In the genomic region with DNA sequence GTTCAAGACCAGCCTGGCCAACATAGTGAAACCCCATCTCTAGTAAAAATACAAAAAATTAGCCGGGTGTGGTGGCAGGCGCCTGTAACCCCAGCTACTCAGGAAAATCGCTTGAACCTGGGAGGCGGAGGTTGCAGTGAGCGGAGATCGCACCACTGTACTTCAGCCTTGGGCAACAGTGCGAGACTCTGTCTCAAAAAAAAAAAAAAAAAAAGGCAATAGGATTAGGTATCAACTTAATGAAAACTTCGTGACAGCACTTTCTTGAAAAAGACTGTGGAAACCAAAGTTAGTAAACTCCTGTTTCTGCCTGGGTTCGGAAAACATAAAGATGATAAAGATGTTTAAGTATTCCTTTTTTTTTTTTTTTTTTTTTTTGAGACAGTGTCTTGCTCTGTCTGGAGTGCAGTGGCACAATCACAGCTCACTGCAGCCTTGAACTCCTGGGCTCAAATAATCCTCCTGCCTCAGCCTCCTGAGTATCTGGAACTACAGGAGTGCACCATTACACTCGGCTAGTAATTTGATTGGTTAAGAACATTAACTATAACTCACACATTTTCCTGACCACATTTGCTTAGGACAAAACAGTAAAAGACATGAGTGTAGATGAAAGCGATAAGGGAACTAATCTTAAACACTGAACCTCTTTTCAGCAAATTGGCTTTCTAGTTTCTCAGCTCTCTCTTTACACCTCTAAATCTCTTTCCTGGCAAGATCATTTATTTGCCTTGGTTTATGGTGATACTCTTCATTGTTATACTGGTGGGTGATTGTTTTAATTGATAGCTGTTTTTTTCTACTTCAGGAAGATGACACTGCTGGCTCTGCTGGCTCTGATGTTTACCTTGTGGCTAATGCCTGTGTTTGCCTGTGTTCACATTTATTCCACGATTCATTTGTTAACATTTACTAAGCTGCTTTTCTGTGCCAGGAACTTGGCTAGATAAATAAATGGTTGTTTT, we compare ENCODE assay signal across 10 cellular contexts. TPM values are rescaled to one million over a fixed set of nuclear protein-coding genes. Genes with fewer than 3 reads are reported as not detected.
DNase-seq lines count a peak whose midpoint lies in the region; ATAC-seq, FAIRE-seq and TF ChIP-seq lines count a peak whose summit lies in the region.
"Had no signal": no experiment of that assay in that cellular context is flagged by ENCODE, and none has a peak within 500 bp of the region (broad histone marks: within the 10 kb centered on the region; RNA-seq: fewer than 3 reads in every experiment).

No MANE protein-coding gene starts in this region.

- no peak for TF ChIP-seq CTCF in body of pancreas (IDR thresholded peaks at IDR 0.05)

- intact Hi-C loops in activated T-helper 2 cell treated with anti-CD3 and anti-CD28 coated beads, Interferon-gamma antibody, Interleukin-2, Interleukin-4, amounts not matched to agents 10 μg/mL and 5 μg/mL and 100 μg/mL, durations not matched to agents 14 hours and 24 hours and 36 hours (cut with micrococcal nuclease) = no loop called here
- intact Hi-C loops in naive thymus-derived CD4-positive, alpha-beta T cell (cut with micrococcal nuclease) = loop anchor here in 1 of 2 donors (1.0 kb wide), 2 partner anchors 8 kb away; no protein-coding TSS in a partner anchor
- intact Hi-C loops in body of pancreas (cut with DNase I) = no loop called here

- H3K4me3 ChIP-seq in naive thymus-derived CD4-positive, alpha-beta T cell (ENCODE audit: low read length) = no peak overlapping the region
- H3K4me3 ChIP-seq in body of pancreas = no peak overlapping the region
- H3K4me3 ChIP-seq: neural progenitor cell had no signal

- no peaks in the 10 kb centered on the region for H3K36me3 ChIP-seq in naive thymus-derived CD4-positive, alpha-beta T cell (ENCODE audit: control insufficient read depth in 2 of 3, insufficient read depth in 3 of 3, low read length in 3 of 3)
- no peaks in the 10 kb centered on the region for H3K36me3 ChIP-seq in body of pancreas (replicated peaks in 1 of 2; ENCODE audit: insufficient read depth in 1 of 2, low read depth in 2 of 2)
- H3K36me3 ChIP-seq: neural progenitor cell had no signal

- FAIRE-seq in GM18507 (lab: Jason Lieb, UNC) = peak; percentile 66

- H3K27ac ChIP-seq in naive thymus-derived CD4-positive, alpha-beta T cell (ENCODE audit: low read depth, low read length) = no peak overlapping the region
- H3K27ac ChIP-seq in body of pancreas = no peak overlapping the region

- no peak for DNase-seq in GM18507 (ENCODE audit: extremely low spot score, insufficient read length, low read depth)
- DNase-seq in NCI-H1105 treated with DMSO at 0.1 percent for 48 hours (lab: John Stamatoyannopoulos, UW) = peak; percentile 79
- DNase-seq in activated T-helper 2 cell treated with anti-CD3 and anti-CD28 coated beads, Interferon-gamma antibody, Interleukin-2, Interleukin-4, amounts not matched to agents 10 μg/mL and 5 μg/mL and 100 μg/mL, durations not matched to agents 14 hours and 24 hours and 36 hours (ENCODE audit: low spot score) = no peak
- no peak for DNase-seq in naive thymus-derived CD4-positive, alpha-beta T cell
- no peak for DNase-seq in body of pancreas
- DNase-seq in SKM-1 treated with dmso at 0.1 percent for 144 hours (lab: John Stamatoyannopoulos, UW; ENCODE audit: unreplicated experiment) = no peak

- WGBS in body of pancreas, 2 donors = 77 to 81% methylated on average over 12 of the region's 12 CpGs

- peaks cover 31% of the 10 kb centered on the region for H3K36me3 Mint-ChIP-seq in activated T-helper 2 cell treated with anti-CD3 and anti-CD28 coated beads, Interferon-gamma antibody, Interleukin-2, Interleukin-4, amounts not matched to agents 10 μg/mL and 5 μg/mL and 100 μg/mL, durations not matched to agents 14 hours and 24 hours and 36 hours (ENCODE audit: low read depth)
- peaks cover 0 to 16% (median 0%) of the 10 kb centered on the region in 5 donors for H3K36me3 Mint-ChIP-seq in naive thymus-derived CD4-positive, alpha-beta T cell

- peaks cover 56% of the 10 kb centered on the region for H3K4me1 Mint-ChIP-seq in activated T-helper 2 cell treated with anti-CD3 and anti-CD28 coated beads, Interferon-gamma antibody, Interleukin-2, Interleukin-4, amounts not matched to agents 10 μg/mL and 5 μg/mL and 100 μg/mL, durations not matched to agents 14 hours and 24 hours and 36 hours (ENCODE audit: low read depth)
- peaks cover 49 to 93% (median 80%) of the 10 kb centered on the region in 7 donors for H3K4me1 Mint-ChIP-seq in naive thymus-derived CD4-positive, alpha-beta T cell

- no peaks in the 10 kb centered on the region for H3K27me3 ChIP-seq in naive thymus-derived CD4-positive, alpha-beta T cell (ENCODE audit: control insufficient read depth in 2 of 2, insufficient read depth in 2 of 2, low read length in 2 of 2)
- no peaks in the 10 kb centered on the region for H3K27me3 ChIP-seq in body of pancreas
- H3K27me3 ChIP-seq: neural progenitor cell had no signal

- CTCF ChIA-PET in naive thymus-derived CD4-positive, alpha-beta T cell (lab: Charles Lee) = interaction anchor here (0.6 to 0.8 kb wide), 3 partner anchors 8 to 304 kb away, joined by 3 to 5 read pairs (median 3); no protein-coding TSS in a partner anchor

- no peaks in the 10 kb centered on the region for H3K9me3 Mint-ChIP-seq in activated T-helper 2 cell treated with anti-CD3 and anti-CD28 coated beads, Interferon-gamma antibody, Interleukin-2, Interleukin-4, amounts not matched to agents 10 μg/mL and 5 μg/mL and 100 μg/mL, durations not matched to agents 14 hours and 24 hours and 36 hours
- H3K9me3 Mint-ChIP-seq in naive thymus-derived CD4-positive, alpha-beta T cell = peaks cover 0 to 6% (median 0%) of the 10 kb centered on the region in 11 donors

- no peak overlapping the region for H3K4me3 Mint-ChIP-seq in activated T-helper 2 cell treated with anti-CD3 and anti-CD28 coated beads, Interferon-gamma antibody, Interleukin-2, Interleukin-4, amounts not matched to agents 10 μg/mL and 5 μg/mL and 100 μg/mL, durations not matched to agents 14 hours and 24 hours and 36 hours (ENCODE audit: low read depth)
- H3K4me3 Mint-ChIP-seq in naive thymus-derived CD4-positive, alpha-beta T cell = peak overlapping the region; percentile 20 to 73 (median 50)
- H3K4me3 Mint-ChIP-seq: neural progenitor cell had no signal

- POLR2A ChIA-PET in naive thymus-derived CD4-positive, alpha-beta T cell (lab: Charles Lee) = interaction anchor here (0.5 to 2.0 kb wide), 7 partner anchors 12 to 251 kb away, joined by 3 to 9 read pairs (median 3); a partner anchor contains a TSS

- H3K9me3 ChIP-seq in naive thymus-derived CD4-positive, alpha-beta T cell (ENCODE audit: control insufficient read depth in 2 of 3, low read length in 3 of 3) = no peaks in the 10 kb centered on the region
- no peaks in the 10 kb centered on the region for H3K9me3 ChIP-seq in body of pancreas

- H3K27me3 Mint-ChIP-seq in activated T-helper 2 cell treated with anti-CD3 and anti-CD28 coated beads, Interferon-gamma antibody, Interleukin-2, Interleukin-4, amounts not matched to agents 10 μg/mL and 5 μg/mL and 100 μg/mL, durations not matched to agents 14 hours and 24 hours and 36 hours (ENCODE audit: low read depth) = no peaks in the 10 kb centered on the region
- no peaks in the 10 kb centered on the region for H3K27me3 Mint-ChIP-seq in naive thymus-derived CD4-positive, alpha-beta T cell

- peaks cover 21 to 57% of the 10 kb centered on the region in 2 donors for H3K4me1 ChIP-seq in naive thymus-derived CD4-positive, alpha-beta T cell (ENCODE audit: control insufficient read depth in 2 of 2, insufficient read depth in 2 of 2, low read length in 2 of 2)
- H3K4me1 ChIP-seq in body of pancreas = peaks cover 55% of the 10 kb centered on the region

- TF ChIP-seq POLR2A in body of pancreas (IDR thresholded peaks at IDR 0.05) = no peak

- peak; percentile 24 for ATAC-seq in naive thymus-derived CD4-positive, alpha-beta T cell
- ATAC-seq in body of pancreas (no peak), HG03520 (IDR thresholded peaks at IDR 0.05; ENCODE audit: unreplicated experiment) (no peak), GM21515 (IDR thresholded peaks at IDR 0.05; ENCODE audit: unreplicated experiment) (no peak)
- ATAC-seq: esophagus mucosa had no signal

- peak overlapping the region; percentile 54 for H3K27ac Mint-ChIP-seq in activated T-helper 2 cell treated with anti-CD3 and anti-CD28 coated beads, Interferon-gamma antibody, Interleukin-2, Interleukin-4, amounts not matched to agents 10 μg/mL and 5 μg/mL and 100 μg/mL, durations not matched to agents 14 hours and 24 hours and 36 hours
- peak overlapping the region; percentile 10 to 76 (median 54) for H3K27ac Mint-ChIP-seq in naive thymus-derived CD4-positive, alpha-beta T cell
- H3K27ac Mint-ChIP-seq: neural progenitor cell had no signal

RNA-seq across cellular contexts. Expression of a gene that starts 15.8 kb away (rescaled TPM):
- 131 and 138 TPM in 2 replicates for total RNA-seq in activated T-helper 2 cell treated with anti-CD3 and anti-CD28 coated beads, Interferon-gamma antibody, Interleukin-2, Interleukin-4, amounts not matched to agents 10 μg/mL and 5 μg/mL and 100 μg/mL, durations not matched to agents 14 hours and 24 hours and 36 hours
- total RNA-seq in naive thymus-derived CD4-positive, alpha-beta T cell = 100 to 1,000 TPM in 4 of 5 experiments, 10 to 100 TPM in 1; 88.8 to 358 (median 143) TPM
- 10 to 100 TPM; 75.1 to 98.4 TPM for polyA plus RNA-seq in naive thymus-derived CD4-positive, alpha-beta T cell
- 10 to 100 TPM; 36.8 to 66.9 TPM for total RNA-seq in body of pancreas

RNA-seq across cellular contexts. Expression of a gene that starts 51.1 kb away (rescaled TPM):
- 10.2 and 10.5 TPM in 2 replicates for total RNA-seq in activated T-helper 2 cell treated with anti-CD3 and anti-CD28 coated beads, Interferon-gamma antibody, Interleukin-2, Interleukin-4, amounts not matched to agents 10 μg/mL and 5 μg/mL and 100 μg/mL, durations not matched to agents 14 hours and 24 hours and 36 hours
- 1 to 10 TPM; 3.5 to 8.7 (median 5.1) TPM for total RNA-seq in naive thymus-derived CD4-positive, alpha-beta T cell
- polyA plus RNA-seq in naive thymus-derived CD4-positive, alpha-beta T cell = 1 to 10 TPM; 6.3 to 6.5 TPM
- 1 to 10 TPM in 1 of 2 donors, under 1 TPM in 1; 0.66 to 2.6 TPM for total RNA-seq in body of pancreas
